ENCODE assay signal across 8 cellular contexts in the genomic region with DNA sequence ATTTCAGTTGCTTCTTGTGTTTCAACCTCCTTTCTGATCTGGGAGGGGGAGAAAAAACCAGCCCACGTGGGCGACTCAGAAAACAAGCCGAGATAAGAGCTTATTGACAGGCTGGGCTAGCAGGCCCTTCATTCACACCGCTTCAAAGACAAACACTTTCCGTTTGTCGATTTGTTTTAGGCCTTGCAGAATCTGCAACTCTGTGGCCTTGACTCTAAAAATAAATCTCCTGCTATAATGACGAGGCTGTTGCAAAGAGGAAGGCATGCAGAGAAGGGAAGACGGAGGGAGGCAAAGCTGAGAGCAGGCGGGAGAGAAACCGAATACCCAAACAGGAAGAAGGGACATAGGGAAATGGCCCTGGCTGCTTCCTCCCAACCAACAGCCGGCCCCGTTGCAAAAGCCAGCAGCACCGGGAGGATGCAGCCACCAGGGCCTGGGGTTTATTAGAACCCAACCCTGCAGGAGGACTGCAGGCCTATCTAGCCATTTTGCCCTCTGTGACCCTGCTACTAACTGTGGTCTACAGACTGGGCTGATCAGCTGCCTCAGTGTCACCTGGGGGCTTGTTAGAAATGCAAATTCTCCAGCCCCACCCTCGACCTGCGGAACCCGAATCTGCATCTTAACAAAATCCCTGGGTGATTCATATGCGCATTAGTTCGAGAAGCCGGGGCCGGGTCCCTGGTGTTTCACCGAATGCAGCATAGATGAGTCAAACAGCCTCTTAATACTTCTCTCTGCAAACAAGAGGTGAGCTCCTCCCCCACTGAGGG.
DNase-seq lines count a peak whose midpoint lies in the region; ATAC-seq and TF ChIP-seq lines count a peak whose summit lies in the region.

No MANE protein-coding gene starts in this region.

- in situ Hi-C loops in brain microvascular endothelial cell (cut with HindIII; ENCODE audit: low pct_ligation_motif_present, low sequenced_read_pairs): no loop called here

- H3K4me1 ChIP-seq in muscle layer of colon (ENCODE audit: insufficient read depth, low read length): no peaks in the 10 kb centered on the region

- H3K27me3 ChIP-seq in WERI-Rb-1 (ENCODE audit: insufficient read depth, low read depth, severe bottlenecking) (no peaks in the 10 kb centered on the region), brain microvascular endothelial cell (replicated peaks) (no peaks in the 10 kb centered on the region), muscle layer of colon (ENCODE audit: control insufficient read depth in 1 of 2, insufficient read depth in 2 of 2, low read length in 2 of 2) (no peaks in the 10 kb centered on the region)

- DNase-seq in HuH-7 (ENCODE audit: low spot score) (peak; percentile 30), WERI-Rb-1 (no peak), brain microvascular endothelial cell (peak; percentile 64), middle frontal gyrus (ENCODE audit: extremely low spot score, low spot score) (no peak)
- peak; percentile 67 for DNase-seq in stimulated activated naive CD8-positive, alpha-beta T cell treated with anti-CD3 and anti-CD28 coated beads, Interleukin-15, Interleukin-2, amounts not matched to agents 100 U/mL and 50 U/mL, for 24 hours

- peak; percentile 80 for ATAC-seq in stimulated activated naive CD8-positive, alpha-beta T cell treated with anti-CD3 and anti-CD28 coated beads, Interleukin-15, Interleukin-2, amounts not matched to agents 100 U/mL and 50 U/mL, for 24 hours
- ATAC-seq in HG03457 (IDR thresholded peaks at IDR 0.05; ENCODE audit: unreplicated experiment): no peak
- ATAC-seq in HG02610 (IDR thresholded peaks at IDR 0.05; ENCODE audit: unreplicated experiment): no peak

- TF ChIP-seq CTCF in WERI-Rb-1 (IDR thresholded peaks at IDR 0.05; ENCODE audit: low read depth, low read length) (no peak), brain microvascular endothelial cell (IDR thresholded peaks at IDR 0.05; ENCODE audit: low read depth, low read length, missing control alignments) (peak; percentile 2)

- H3K27ac ChIP-seq in WERI-Rb-1 (peak overlapping the region; percentile 43), brain microvascular endothelial cell (peak overlapping the region; percentile 39), muscle layer of colon (ENCODE audit: low read depth, low read length) (peak overlapping the region; percentile 41)

- no peak overlapping the region for H3K4me3 ChIP-seq in WERI-Rb-1 (ENCODE audit: low read depth, low read length)
- H3K4me3 ChIP-seq in brain microvascular endothelial cell (ENCODE audit: low read depth, low read length): no peak overlapping the region
- no peak overlapping the region for H3K4me3 ChIP-seq in muscle layer of colon (ENCODE audit: low read depth in 1 of 2, low read length in 2 of 2)

- no peaks in the 10 kb centered on the region for H3K9me3 ChIP-seq in WERI-Rb-1 (ENCODE audit: severe bottlenecking)
- H3K9me3 ChIP-seq in muscle layer of colon (ENCODE audit: low read length): no peaks in the 10 kb centered on the region

- no peak overlapping the region for H3K9ac ChIP-seq in muscle layer of colon (ENCODE audit: low read length)

- no peaks in the 10 kb centered on the region for H3K36me3 ChIP-seq in WERI-Rb-1
- H3K36me3 ChIP-seq in brain microvascular endothelial cell (replicated peaks): no peaks in the 10 kb centered on the region
- no peaks in the 10 kb centered on the region for H3K36me3 ChIP-seq in muscle layer of colon (ENCODE audit: insufficient read depth, low read length)

Comparison
In these comparisons a context has a peak if more than half of its experiments do, and no peak if none do; other contexts are left out.
1. DNase-seq: peak in HuH-7 (single experiment), brain microvascular endothelial cell (single experiment) and stimulated activated naive CD8-positive, alpha-beta T cell treated with anti-CD3 and anti-CD28 coated beads, Interleukin-15, Interleukin-2, amounts not matched to agents 100 U/mL and 50 U/mL, for 24 hours (single experiment); none in WERI-Rb-1 (single experiment) and middle frontal gyrus (single experiment).
2. Peak in every context shown above with its lines, with median percentiles within 50 percentile points of each other: H3K27ac ChIP-seq.